9 cellular contexts compared by ENCODE assay signal in genomic region chrX:119757646-119757978, GRCh38. TPM values are rescaled to one million over a fixed set of nuclear protein-coding genes. Genes with fewer than 3 reads are reported as not detected.
DNase-seq lines count a peak whose midpoint lies in the region; ATAC-seq, FAIRE-seq and TF ChIP-seq lines count a peak whose summit lies in the region.
"Had no signal": no experiment of that assay in that cellular context is flagged by ENCODE, and none has a peak within 500 bp of the region (broad histone marks: within the 10 kb centered on the region; RNA-seq: fewer than 3 reads in every experiment).

No MANE protein-coding gene starts in this region.

- H3K4me1 ChIP-seq in iPS-18a (ENCODE audit: control insufficient read depth, low read depth, low read length), result peaks cover 8% of the 10 kb centered on the region

- H3K27ac ChIP-seq in iPS-18a (ENCODE audit: low read length), result no peak overlapping the region

- no peaks in the 10 kb centered on the region for H3K9me3 Mint-ChIP-seq in activated CD8-positive, alpha-beta memory T cell treated with anti-CD3 and anti-CD28 coated beads, Interleukin-2, amount 10 ng/mL, durations not matched to agents 7 days and 5 days (ENCODE audit: low read depth)
- no peaks in the 10 kb centered on the region for H3K9me3 Mint-ChIP-seq in activated CD4-positive, alpha-beta memory T cell treated with anti-CD3 and anti-CD28 coated beads for 36 hours
- H3K9me3 Mint-ChIP-seq in stimulated activated naive CD8-positive, alpha-beta T cell treated with anti-CD3 and anti-CD28 coated beads, Interleukin-15, amount 100 ng/mL, for 72 hours, result no peaks in the 10 kb centered on the region

- in situ Hi-C loops in GM13976 (cut with MboI; ENCODE audit: low sequenced_read_pairs, unreplicated experiment), result no loop called here

- peak overlapping the region; percentile 98 for H3K27ac Mint-ChIP-seq in activated CD8-positive, alpha-beta memory T cell treated with anti-CD3 and anti-CD28 coated beads, Interleukin-2, amount 10 ng/mL, durations not matched to agents 7 days and 5 days
- H3K27ac Mint-ChIP-seq in activated CD4-positive, alpha-beta memory T cell treated with anti-CD3 and anti-CD28 coated beads for 36 hours, result peak overlapping the region; percentile 61
- peak overlapping the region in 1 of 2 donors; percentile 83 for H3K27ac Mint-ChIP-seq in stimulated activated naive CD8-positive, alpha-beta T cell treated with anti-CD3 and anti-CD28 coated beads, Interleukin-15, amount 100 ng/mL, for 72 hours

- H3K27me3 ChIP-seq in iPS-18a (ENCODE audit: control insufficient read depth, insufficient read depth, low read length), result peaks cover 17% of the 10 kb centered on the region

- H3K36me3 Mint-ChIP-seq in activated CD8-positive, alpha-beta memory T cell treated with anti-CD3 and anti-CD28 coated beads, Interleukin-2, amount 10 ng/mL, durations not matched to agents 7 days and 5 days, result peaks cover 1% of the 10 kb centered on the region
- no peaks in the 10 kb centered on the region for H3K36me3 Mint-ChIP-seq in activated CD4-positive, alpha-beta memory T cell treated with anti-CD3 and anti-CD28 coated beads for 36 hours

- peak overlapping the region; percentile 28 for H3K9ac ChIP-seq in iPS-18a (ENCODE audit: low read length)

- no peak for DNase-seq in activated CD8-positive, alpha-beta memory T cell treated with anti-CD3 and anti-CD28 coated beads, Interleukin-2, amount 10 ng/mL, durations not matched to agents 7 days and 5 days
- DNase-seq in activated CD8-positive, alpha-beta memory T cell treated with anti-CD3 and anti-CD28 coated beads, Interleukin-2, amount 50 U/mL, for 48 hours, result no peak
- no peak for DNase-seq in activated CD4-positive, alpha-beta memory T cell treated with anti-CD3 and anti-CD28 coated beads for 36 hours
- DNase-seq in stimulated activated naive CD8-positive, alpha-beta T cell treated with anti-CD3 and anti-CD28 coated beads, Interleukin-15, amount 100 ng/mL, for 72 hours, result no peak
- DNase-seq in EL (no peak), GM13976 (ENCODE audit: low spot score) (no peak), D721Med (ENCODE audit: insufficient read length, low spot score) (no peak)

- no peak for ATAC-seq in activated CD8-positive, alpha-beta memory T cell treated with anti-CD3 and anti-CD28 coated beads, Interleukin-2, amount 10 ng/mL, durations not matched to agents 7 days and 5 days
- no peak for ATAC-seq in stimulated activated naive CD8-positive, alpha-beta T cell treated with anti-CD3 and anti-CD28 coated beads, Interleukin-15, amount 100 ng/mL, for 72 hours

- H3K4me3 ChIP-seq in iPS-18a (ENCODE audit: low read length), result peak overlapping the region; percentile 55

- FAIRE-seq in D721Med (lab: Jason Lieb, UNC), result no peak

- CTCF ChIA-PET in activated CD8-positive, alpha-beta memory T cell treated with anti-CD3 and anti-CD28 coated beads, Interleukin-2, amount 10 ng/mL, durations not matched to agents 7 days and 5 days (lab: Charles Lee), result interaction anchor here (0.8 to 8.1 kb wide), 8 partner anchors 18 to 240 kb away, joined by 3 to 37 read pairs (median 7); partner anchors contain the start of gene RPL39
- CTCF ChIA-PET in activated CD4-positive, alpha-beta memory T cell treated with anti-CD3 and anti-CD28 coated beads for 36 hours (lab: Charles Lee), result interaction anchor here (1.0 to 3.3 kb wide), 5 partner anchors 28 to 242 kb away, joined by 3 to 12 read pairs (median 4); partner anchors contain the start of gene RPL39

- POLR2A ChIA-PET in activated CD4-positive, alpha-beta memory T cell treated with anti-CD3 and anti-CD28 coated beads for 36 hours (lab: Charles Lee), result interaction anchor here (1.2 to 2.3 kb wide), 8 partner anchors 17 to 114 kb away, joined by 3 to 9 read pairs (median 5); partner anchors contain the start of genes NDUFA1, RNF113A, RPL39 and SEPTIN6

- H3K9me3 ChIP-seq in iPS-18a (ENCODE audit: control insufficient read depth, low read depth, low read length), result peaks cover 7% of the 10 kb centered on the region

- no peaks in the 10 kb centered on the region for H3K27me3 Mint-ChIP-seq in activated CD8-positive, alpha-beta memory T cell treated with anti-CD3 and anti-CD28 coated beads, Interleukin-2, amount 10 ng/mL, durations not matched to agents 7 days and 5 days
- no peaks in the 10 kb centered on the region for H3K27me3 Mint-ChIP-seq in activated CD4-positive, alpha-beta memory T cell treated with anti-CD3 and anti-CD28 coated beads for 36 hours
- H3K27me3 Mint-ChIP-seq in stimulated activated naive CD8-positive, alpha-beta T cell treated with anti-CD3 and anti-CD28 coated beads, Interleukin-15, amount 100 ng/mL, for 72 hours, result no peaks in the 10 kb centered on the region

- H3K4me3 Mint-ChIP-seq in activated CD8-positive, alpha-beta memory T cell treated with anti-CD3 and anti-CD28 coated beads, Interleukin-2, amount 10 ng/mL, durations not matched to agents 7 days and 5 days, result peak overlapping the region; percentile 61
- peak overlapping the region; percentile 68 for H3K4me3 Mint-ChIP-seq in activated CD4-positive, alpha-beta memory T cell treated with anti-CD3 and anti-CD28 coated beads for 36 hours
- peak overlapping the region; percentile 72 to 88 for H3K4me3 Mint-ChIP-seq in stimulated activated naive CD8-positive, alpha-beta T cell treated with anti-CD3 and anti-CD28 coated beads, Interleukin-15, amount 100 ng/mL, for 72 hours

- no peak for TF ChIP-seq CTCF in GM13976 (IDR thresholded peaks at IDR 0.05; ENCODE audit: borderline replicate concordance, control extremely low read depth, extremely low read depth, insufficient read depth, missing control alignments)
- TF ChIP-seq CTCF in D721Med (IDR thresholded peaks at IDR 0.05; ENCODE audit: insufficient read depth, missing control alignments), result no peak

- H3K36me3 ChIP-seq in iPS-18a (ENCODE audit: control insufficient read depth, low read depth, low read length), result no peaks in the 10 kb centered on the region

- peaks cover 54% of the 10 kb centered on the region for H3K4me1 Mint-ChIP-seq in activated CD8-positive, alpha-beta memory T cell treated with anti-CD3 and anti-CD28 coated beads, Interleukin-2, amount 10 ng/mL, durations not matched to agents 7 days and 5 days
- H3K4me1 Mint-ChIP-seq in activated CD4-positive, alpha-beta memory T cell treated with anti-CD3 and anti-CD28 coated beads for 36 hours (ENCODE audit: low read depth), result peaks cover 40% of the 10 kb centered on the region
- peaks cover 59% of the 10 kb centered on the region for H3K4me1 Mint-ChIP-seq in stimulated activated naive CD8-positive, alpha-beta T cell treated with anti-CD3 and anti-CD28 coated beads, Interleukin-15, amount 100 ng/mL, for 72 hours

- intact Hi-C loops in activated CD4-positive, alpha-beta memory T cell treated with anti-CD3 and anti-CD28 coated beads for 36 hours (cut with micrococcal nuclease), result loop anchor here (2.0 to 10.0 kb wide), 5 partner anchors 65 to 1550 kb away; partner anchors contain the start of genes NDUFA1, NKRF, RNF113A and SEPTIN6

RNA-seq across cellular contexts. Expression of gene SOWAHD, which starts 0.8 kb away (rescaled TPM):
- 1 to 10 TPM; 2.1 to 4.7 TPM for total RNA-seq in activated CD8-positive, alpha-beta memory T cell treated with anti-CD3 and anti-CD28 coated beads, Interleukin-2, amount 10 ng/mL, durations not matched to agents 7 days and 5 days
- total RNA-seq in activated CD4-positive, alpha-beta memory T cell treated with anti-CD3 and anti-CD28 coated beads for 36 hours, result under 1 TPM; 0.34 to 0.55 TPM
- total RNA-seq: dermis microvascular lymphatic vessel endothelial cell had no signal

RNA-seq across cellular contexts. Expression of gene RPL39, which starts 33.8 kb away (rescaled TPM):
- 1,000 to 10,000 TPM; 1,797 to 1,809 TPM for total RNA-seq in activated CD8-positive, alpha-beta memory T cell treated with anti-CD3 and anti-CD28 coated beads, Interleukin-2, amount 10 ng/mL, durations not matched to agents 7 days and 5 days
- total RNA-seq in activated CD4-positive, alpha-beta memory T cell treated with anti-CD3 and anti-CD28 coated beads for 36 hours, result 1,000 to 10,000 TPM; 2,669 to 2,681 TPM
